In the genomic region with DNA sequence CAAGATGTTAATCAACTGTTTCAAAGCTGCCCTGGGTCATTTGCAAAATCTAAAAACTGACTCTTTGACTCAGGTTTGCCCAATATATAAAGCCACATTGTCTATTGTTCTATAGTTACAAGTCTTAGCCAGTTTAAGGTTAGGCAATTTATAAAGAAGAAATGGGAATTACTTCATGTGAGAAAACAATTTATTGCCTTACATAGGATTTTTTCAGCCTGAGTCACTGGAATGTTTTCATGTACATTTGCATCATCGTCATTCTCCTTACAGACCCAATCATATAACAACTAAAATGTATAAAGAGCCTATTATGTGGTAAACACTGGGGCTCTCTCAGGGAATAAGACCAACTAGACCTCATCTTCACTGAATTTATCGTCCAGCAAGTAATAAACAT, we compare ENCODE assay signal across 12 cellular contexts.
A peak's percentile ranks its signal among the peaks of the same experiment; 100 is the strongest.
DNase-seq lines count a peak whose midpoint lies in the region; ATAC-seq and TF ChIP-seq lines count a peak whose summit lies in the region.
"Had no signal": no experiment of that assay in that cellular context is flagged by ENCODE, and none has a peak within 500 bp of the region (broad histone marks: within the 10 kb centered on the region; RNA-seq: fewer than 3 reads in every experiment).

No MANE protein-coding gene starts in this region.

- H3K9me3 Mint-ChIP-seq in natural killer cell: peaks cover 8 to 11% of the 10 kb centered on the region in 2 donors
- H3K9me3 Mint-ChIP-seq in natural killer cell treated with Interleukin-12 subunit alpha and Interleukin-12 subunit beta and Interleukin-15 and Interleukin-18, amount 100 ng/mL, for 72 hours: peaks cover 22% of the 10 kb centered on the region
- H3K9me3 Mint-ChIP-seq in T-cell: peaks cover 12 to 31% (median 14%) of the 10 kb centered on the region in 3 donors

- H3K4me3 Mint-ChIP-seq in natural killer cell (no peak overlapping the region), T-cell (no peak overlapping the region)
- no peak overlapping the region for H3K4me3 Mint-ChIP-seq in natural killer cell treated with Interleukin-12 subunit alpha and Interleukin-12 subunit beta and Interleukin-15 and Interleukin-18, amount 100 ng/mL, for 72 hours

- intact Hi-C loops in natural killer cell (cut with micrococcal nuclease) (no loop called here), colonic mucosa (cut with DNase I) (no loop called here)

- no peaks in the 10 kb centered on the region for H3K36me3 ChIP-seq in colonic mucosa

- TF ChIP-seq CTCF in natural killer cell (IDR thresholded peaks at IDR 0.05) (no peak), fibroblast of pulmonary artery (IDR thresholded peaks at IDR 0.05; ENCODE audit: low read length, missing control alignments) (no peak), colonic mucosa (IDR thresholded peaks at IDR 0.05) (no peak)

- H3K9me3 ChIP-seq in colonic mucosa: no peaks in the 10 kb centered on the region

- H3K4me1 ChIP-seq in colonic mucosa: no peaks in the 10 kb centered on the region

- H3K9ac ChIP-seq in colonic mucosa (ENCODE audit: low read depth in 2 of 2, low read length in 2 of 2): no peak overlapping the region

- H3K27me3 Mint-ChIP-seq in natural killer cell (ENCODE audit: low read depth in 2 of 2) (no peaks in the 10 kb centered on the region), T-cell (no peaks in the 10 kb centered on the region)
- no peaks in the 10 kb centered on the region for H3K27me3 Mint-ChIP-seq in natural killer cell treated with Interleukin-12 subunit alpha and Interleukin-12 subunit beta and Interleukin-15 and Interleukin-18, amount 100 ng/mL, for 72 hours

- no peak for DNase-seq in natural killer cell
- no peak for DNase-seq in natural killer cell treated with Interleukin-12 subunit alpha and Interleukin-12 subunit beta and Interleukin-15 and Interleukin-18, amount 100 ng/mL, for 72 hours (ENCODE audit: low spot score)
- DNase-seq in T1000 (lab: John Stamatoyannopoulos, UW): peak; percentile 80
- DNase-seq in fibroblast of pulmonary artery (ENCODE audit: low read depth): peak; percentile 97
- no peak for DNase-seq in T-cell
- no peak for DNase-seq in colonic mucosa
- no peak for DNase-seq in NCI-H1417 (lab: John Stamatoyannopoulos, UW)
- DNase-seq: anterior cingulate cortex, head of caudate nucleus, NCI-H2081 treated with DMSO at 0.1 percent for 48 hours had no signal

- no peak for ATAC-seq in natural killer cell
- ATAC-seq in natural killer cell treated with Interleukin-12 subunit alpha and Interleukin-12 subunit beta and Interleukin-15 and Interleukin-18, amount 100 ng/mL, for 72 hours: no peak
- no peak for ATAC-seq in T-cell (replicated peaks in 1 of 4)
- ATAC-seq in GM19455 (IDR thresholded peaks at IDR 0.05; ENCODE audit: unreplicated experiment): no peak

- H3K36me3 Mint-ChIP-seq in natural killer cell: peaks cover 11% of the 10 kb centered on the region
- peaks cover 29% of the 10 kb centered on the region for H3K36me3 Mint-ChIP-seq in natural killer cell treated with Interleukin-12 subunit alpha and Interleukin-12 subunit beta and Interleukin-15 and Interleukin-18, amount 100 ng/mL, for 72 hours
- H3K36me3 Mint-ChIP-seq in T-cell: peaks cover 21% of the 10 kb centered on the region

- H3K27me3 ChIP-seq in colonic mucosa: no peaks in the 10 kb centered on the region

- no peak overlapping the region for H3K4me3 ChIP-seq in fibroblast of pulmonary artery (replicated peaks; ENCODE audit: low read depth, low read length)
- H3K4me3 ChIP-seq in colonic mucosa: no peak overlapping the region

- H3K27ac Mint-ChIP-seq in natural killer cell (peak overlapping the region; percentile 69 to 82), T-cell (no peak overlapping the region)
- H3K27ac Mint-ChIP-seq in natural killer cell treated with Interleukin-12 subunit alpha and Interleukin-12 subunit beta and Interleukin-15 and Interleukin-18, amount 100 ng/mL, for 72 hours: peak overlapping the region in 1 of 2 donors; percentile 26

- CTCF ChIA-PET in T-cell (lab: Charles Lee): no interaction called here

- POLR2A ChIA-PET in T-cell (lab: Charles Lee): no interaction called here

- no peak overlapping the region for H3K27ac ChIP-seq in colonic mucosa
- H3K27ac ChIP-seq: C4-2B had no signal

- peaks cover 6 to 28% of the 10 kb centered on the region in 2 donors for H3K4me1 Mint-ChIP-seq in natural killer cell
- H3K4me1 Mint-ChIP-seq in natural killer cell treated with Interleukin-12 subunit alpha and Interleukin-12 subunit beta and Interleukin-15 and Interleukin-18, amount 100 ng/mL, for 72 hours (ENCODE audit: low read depth in 2 of 2): peaks cover 26 to 37% of the 10 kb centered on the region in 2 donors
- H3K4me1 Mint-ChIP-seq in T-cell: peaks cover 0 to 36% (median 27%) of the 10 kb centered on the region in 3 donors

Comparison
In these comparisons a context has a peak if more than half of its experiments do, and no peak if none do; other contexts are left out.
1. DNase-seq: peak in T1000 (single experiment) and fibroblast of pulmonary artery (single experiment); none in natural killer cell (single experiment), natural killer cell treated with Interleukin-12 subunit alpha and Interleukin-12 subunit beta and Interleukin-15 and Interleukin-18, amount 100 ng/mL, for 72 hours (single experiment), T-cell (0 of 34), colonic mucosa (single experiment) and NCI-H1417 (0 of 3).
2. H3K27ac Mint-ChIP-seq: peak in natural killer cell (2 of 2); none in T-cell (0 of 2).